In genomic region chr3:11498174-11498573, GRCh38 we compare ENCODE assay signal across 19 cellular contexts.
DNase-seq lines count a peak whose midpoint lies in the region; ATAC-seq, FAIRE-seq and TF ChIP-seq lines count a peak whose summit lies in the region.
"Had no signal": no experiment of that assay in that cellular context is flagged by ENCODE, and none has a peak within 500 bp of the region (broad histone marks: within the 10 kb centered on the region; RNA-seq: fewer than 3 reads in every experiment).

No MANE protein-coding gene starts in this region.

- TF ChIP-seq CTCF in HFFc6 (IDR thresholded peaks at IDR 0.05): no peak
- TF ChIP-seq CTCF in astrocyte (IDR thresholded peaks at IDR 0.05; ENCODE audit: insufficient read depth, low read depth, low read length): no peak
- no peak for TF ChIP-seq CTCF in stomach (IDR thresholded peaks at IDR 0.05)
- TF ChIP-seq CTCF in Peyer's patch (IDR thresholded peaks at IDR 0.05): no peak

- ATAC-seq in left ventricle myocardium superior (peak; percentile 63), GM21515 (IDR thresholded peaks at IDR 0.05; ENCODE audit: unreplicated experiment) (no peak)
- ATAC-seq: activated naive CD4-positive, alpha-beta T cell treated with anti-CD3 and anti-CD28 coated beads, Interleukin-2, amount 50 U/mL, for 72 hours had no signal

- peaks cover 19% of the 10 kb centered on the region for H3K36me3 Mint-ChIP-seq in HFFc6 (ENCODE audit: low read depth)
- H3K36me3 Mint-ChIP-seq in astrocyte (ENCODE audit: low read depth, unreplicated experiment): peaks cover 13% of the 10 kb centered on the region

- H4K20me1 ChIP-seq in astrocyte (ENCODE audit: insufficient read depth, low read length): no peaks in the 10 kb centered on the region

- H3K4me3 ChIP-seq in astrocyte (ENCODE audit: insufficient read depth, low read depth, low read length) (no peak overlapping the region), stomach (no peak overlapping the region), Peyer's patch (no peak overlapping the region)
- H3K4me3 ChIP-seq: right lobe of liver, SK-N-MC, suprapubic skin had no signal

- H3K27ac Mint-ChIP-seq in HFFc6 (peak overlapping the region; percentile 57; the same call in 1 of the 2 replicates), astrocyte (ENCODE audit: unreplicated experiment) (peak overlapping the region; percentile 13)
- H3K27ac Mint-ChIP-seq: activated naive CD4-positive, alpha-beta T cell treated with anti-CD3 and anti-CD28 coated beads, Interleukin-2, amount 50 U/mL, for 72 hours; B cell had no signal

- no peak for TF ChIP-seq EP300 in stomach (IDR thresholded peaks at IDR 0.05)

- H3K9me3 Mint-ChIP-seq in HFFc6 (no peaks in the 10 kb centered on the region; the same call in 1 of the 2 replicates), astrocyte (ENCODE audit: unreplicated experiment) (peaks cover 3% of the 10 kb centered on the region)

- H3K27me3 Mint-ChIP-seq in HFFc6 (ENCODE audit: insufficient read depth): no peaks in the 10 kb centered on the region; the same call in 1 of the 2 replicates
- H3K27me3 Mint-ChIP-seq in astrocyte (ENCODE audit: low read depth, unreplicated experiment): no peaks in the 10 kb centered on the region
- H3K27me3 Mint-ChIP-seq: B cell had no signal

- 70 to 80% (median 76%) methylated on average over 2 of the region's 2 CpGs for WGBS in stomach, 5 donors

- H3K9ac ChIP-seq in astrocyte (ENCODE audit: low read length): peak overlapping the region; percentile 48

- FAIRE-seq in astrocyte (lab: Jason Lieb, UNC): no peak

- intact Hi-C loops in left ventricle myocardium superior (cut with micrococcal nuclease): no loop called here
- intact Hi-C loops in stomach (cut with DNase I; ENCODE audit: low total_unique reads): no loop called here

- peaks cover 27% of the 10 kb centered on the region for H3K4me1 ChIP-seq in astrocyte (ENCODE audit: insufficient read depth, low read length)
- H3K4me1 ChIP-seq in stomach: peaks cover 14 to 40% (median 26%) of the 10 kb centered on the region in 4 donors
- H3K4me1 ChIP-seq in Peyer's patch: peaks cover 0 to 5% (median 0%) of the 10 kb centered on the region in 4 donors

- TF ChIP-seq POLR2A in stomach (IDR thresholded peaks at IDR 0.05) (no peak), Peyer's patch (IDR thresholded peaks at IDR 0.05) (no peak)

- H3K27me3 ChIP-seq in astrocyte (ENCODE audit: insufficient read depth, low read length): no peaks in the 10 kb centered on the region
- no peaks in the 10 kb centered on the region for H3K27me3 ChIP-seq in stomach
- H3K27me3 ChIP-seq in Peyer's patch: no peaks in the 10 kb centered on the region
- H3K27me3 ChIP-seq: right lobe of liver, suprapubic skin had no signal

- H3K9me3 ChIP-seq in astrocyte (ENCODE audit: insufficient read depth, low read depth, low read length) (no peaks in the 10 kb centered on the region), stomach (no peaks in the 10 kb centered on the region), Peyer's patch (no peaks in the 10 kb centered on the region)
- H3K9me3 ChIP-seq: right lobe of liver, suprapubic skin had no signal

- H3K4me3 Mint-ChIP-seq in HFFc6 (peak overlapping the region; percentile 23; the same call in 1 of the 2 replicates), astrocyte (ENCODE audit: unreplicated experiment) (peak overlapping the region; percentile 63)
- H3K4me3 Mint-ChIP-seq: B cell, H9 had no signal

- H3K27ac ChIP-seq in astrocyte (ENCODE audit: low read depth, low read length) (peak overlapping the region; percentile 86), stomach (peak overlapping the region; percentile 17 to 70 (median 61)), Peyer's patch (no peak overlapping the region)
- H3K27ac ChIP-seq: right lobe of liver, SK-N-MC had no signal

- peaks cover 41% of the 10 kb centered on the region for H3K4me1 Mint-ChIP-seq in HFFc6 (ENCODE audit: low read depth)
- peaks cover 17% of the 10 kb centered on the region for H3K4me1 Mint-ChIP-seq in astrocyte (ENCODE audit: low read depth, unreplicated experiment)
- H3K4me1 Mint-ChIP-seq: B cell had no signal

- H3K36me3 ChIP-seq in astrocyte (ENCODE audit: insufficient read depth, low read length) (no peaks in the 10 kb centered on the region), stomach (no peaks in the 10 kb centered on the region), Peyer's patch (no peaks in the 10 kb centered on the region)
- H3K36me3 ChIP-seq: right lobe of liver, suprapubic skin had no signal

- H3K79me2 ChIP-seq in astrocyte (ENCODE audit: insufficient read depth, low read length): no peaks in the 10 kb centered on the region

- no peak overlapping the region for H2AFZ ChIP-seq in astrocyte (ENCODE audit: low read depth, low read length)

- H3K4me2 ChIP-seq in astrocyte (ENCODE audit: low read length): peak overlapping the region; percentile 64

- no peak for DNase-seq in HFFc6
- DNase-seq in astrocyte (ENCODE audit: low read depth): no peak
- no peak for DNase-seq in left ventricle myocardium superior
- no peak for DNase-seq in stomach
- no peak for DNase-seq in NCI-H1694 treated with DMSO at 0.1 percent for 48 hours (lab: John Stamatoyannopoulos, UW)
- no peak for DNase-seq in NCI-H1105 (lab: John Stamatoyannopoulos, UW)
- no peak for DNase-seq in Peyer's patch
- DNase-seq: activated CD4-positive, alpha-beta T cell treated with anti-CD3 and anti-CD28 coated beads, Interleukin-2, amount 50 U/mL, for 1 hour; activated T-cell treated with anti-CD3 and anti-CD28 coated beads for 4 hours; DMS153; H9; NCI-H187 treated with DMSO at 0.1 percent for 48 hours; stimulated activated CD4-positive, alpha-beta T cell treated with anti-CD3 and anti-CD28 coated beads, Interleukin-2, amount 100 ng/mL, for 24 hours had no signal

Comparison
In these comparisons a context has a peak if more than half of its experiments do, and no peak if none do; other contexts are left out.
1. H3K27ac ChIP-seq: peak in astrocyte (single experiment) and stomach (5 of 5); none in Peyer's patch (0 of 4).